ENCODE assay signal across 15 cellular contexts in genomic region chr10:22672594-22673392, GRCh38. TPM values are rescaled to one million over a fixed set of nuclear protein-coding genes. Genes with fewer than 3 reads are reported as not detected.
DNase-seq lines count a peak whose midpoint lies in the region; ATAC-seq and TF ChIP-seq lines count a peak whose summit lies in the region.
"Had no signal": no experiment of that assay in that cellular context is flagged by ENCODE, and none has a peak within 500 bp of the region (broad histone marks: within the 10 kb centered on the region; RNA-seq: fewer than 3 reads in every experiment).

No MANE protein-coding gene starts in this region.

- H3K14ac ChIP-seq in H9 (ENCODE audit: insufficient read depth, low read length), result no peak overlapping the region

- H3K23me2 ChIP-seq in H9 (ENCODE audit: insufficient read length, low read depth, low read length, poor library complexity, severe bottlenecking), result no peaks in the 10 kb centered on the region

- H3K56ac ChIP-seq in H9 (ENCODE audit: insufficient read length, low read depth, low read length), result no peak overlapping the region

- no peaks in the 10 kb centered on the region for H3K27me3 ChIP-seq in CD4-positive, alpha-beta T cell (ENCODE audit: control insufficient read depth, insufficient read depth, low read length)
- H3K27me3 ChIP-seq in H9 (ENCODE audit: insufficient read depth, low read length) (no peaks in the 10 kb centered on the region), iPS-20b (ENCODE audit: insufficient read depth, low read length) (no peaks in the 10 kb centered on the region)

- intact Hi-C loops in CD4-positive, alpha-beta T cell (cut with DNase I, micrococcal nuclease), result no loop called here

- H2AFZ ChIP-seq in H9 (ENCODE audit: low read length), result no peak overlapping the region

- H2BK15ac ChIP-seq in H9 (ENCODE audit: low read depth, low read length), result no peak overlapping the region

- no peaks in the 10 kb centered on the region for H4K20me1 ChIP-seq in H9 (ENCODE audit: control insufficient read depth, insufficient read depth, insufficient read length)

- H2BK120ac ChIP-seq in H9 (ENCODE audit: low read depth, low read length, poor library complexity, severe bottlenecking), result no peak overlapping the region

- H3K18ac ChIP-seq in H9 (ENCODE audit: insufficient read length, low read depth, low read length), result no peak overlapping the region

- peak overlapping the region; percentile 10; the same call in 1 of the 2 replicates for H3K4me3 ChIP-seq in iPS-20b (ENCODE audit: low read length)

- peaks cover 9% of the 10 kb centered on the region; the same call in 1 of the 2 replicates for H3K79me2 ChIP-seq in H9 (ENCODE audit: insufficient read depth, low read length)

- no peak overlapping the region for H4K5ac ChIP-seq in H9 (ENCODE audit: insufficient read length, low read depth, low read length)

- CTCF ChIA-PET in CD4-positive, alpha-beta T cell (lab: Charles Lee), result interaction anchor here (0.7 kb wide), 1 partner anchor 23 kb away, joined by 3 read pairs; no protein-coding TSS in a partner anchor
- CTCF ChIA-PET in activated CD4-positive, alpha-beta memory T cell treated with anti-CD3 and anti-CD28 coated beads, Interleukin-2, amount 10 ng/mL, durations not matched to agents 7 days and 5 days (lab: Charles Lee), result no interaction called here

- peaks cover 94% of the 10 kb centered on the region for H3K4me1 Mint-ChIP-seq in CD4-positive, alpha-beta T cell (ENCODE audit: low read depth)
- peaks cover 60 to 64% of the 10 kb centered on the region in 2 experiments for H3K4me1 Mint-ChIP-seq in H9
- H3K4me1 Mint-ChIP-seq in activated CD4-positive, alpha-beta memory T cell treated with anti-CD3 and anti-CD28 coated beads, Interleukin-2, amount 10 ng/mL, durations not matched to agents 7 days and 5 days, result peaks cover 86% of the 10 kb centered on the region

- H3K9ac ChIP-seq in H9 (ENCODE audit: extremely low read depth, insufficient read length, low read length), result no peak overlapping the region
- no peak overlapping the region for H3K9ac ChIP-seq in iPS-20b (ENCODE audit: low read depth, low read length)

- no peak overlapping the region for H3K4ac ChIP-seq in H9 (ENCODE audit: low read depth, low read length)

- TF ChIP-seq CTCF in CD4-positive, alpha-beta T cell (IDR thresholded peaks at IDR 0.05), result no peak
- TF ChIP-seq CTCF in H9 (conservative IDR thresholded peaks at IDR 0.05), result no peak

- peaks cover 13% of the 10 kb centered on the region for H3K4me1 ChIP-seq in H9 (ENCODE audit: insufficient read depth, low read length)
- H3K4me1 ChIP-seq in iPS-20b (ENCODE audit: insufficient read depth, low read length), result peaks cover 25% of the 10 kb centered on the region; the same call in 1 of the 2 replicates

- no CpG with 5 or more reads among the region's 7 CpGs for WGBS in H9 (ENCODE audit: extremely low coverage, insufficient read length, low lambda C conversion rate)

- no peak overlapping the region for H3K4me2 ChIP-seq in H9 (ENCODE audit: insufficient read depth, insufficient read length, low read length)

- H3K36me3 ChIP-seq in iPS-20b (ENCODE audit: insufficient read depth, low read depth, low read length), result no peaks in the 10 kb centered on the region

- H3K9me3 Mint-ChIP-seq in CD4-positive, alpha-beta T cell, result no peaks in the 10 kb centered on the region
- no peaks in the 10 kb centered on the region for H3K9me3 Mint-ChIP-seq in H9
- H3K9me3 Mint-ChIP-seq in activated CD4-positive, alpha-beta memory T cell treated with anti-CD3 and anti-CD28 coated beads, Interleukin-2, amount 10 ng/mL, durations not matched to agents 7 days and 5 days, result no peaks in the 10 kb centered on the region

- no peak overlapping the region for H2BK12ac ChIP-seq in H9 (ENCODE audit: insufficient read length, low read depth, low read length)

- no peaks in the 10 kb centered on the region for H3K27me3 Mint-ChIP-seq in CD4-positive, alpha-beta T cell
- no peaks in the 10 kb centered on the region for H3K27me3 Mint-ChIP-seq in H9 (ENCODE audit: low read depth)
- H3K27me3 Mint-ChIP-seq in activated CD4-positive, alpha-beta memory T cell treated with anti-CD3 and anti-CD28 coated beads, Interleukin-2, amount 10 ng/mL, durations not matched to agents 7 days and 5 days, result no peaks in the 10 kb centered on the region

- no peak overlapping the region for H2BK20ac ChIP-seq in H9 (ENCODE audit: low read depth, low read length, poor library complexity, severe bottlenecking)

- peak overlapping the region; percentile 64 for H3K27ac Mint-ChIP-seq in CD4-positive, alpha-beta T cell
- H3K27ac Mint-ChIP-seq in H9, result peak overlapping the region; percentile 78 to 96 (median 86)
- peak overlapping the region; percentile 13 for H3K27ac Mint-ChIP-seq in activated CD4-positive, alpha-beta memory T cell treated with anti-CD3 and anti-CD28 coated beads, Interleukin-2, amount 10 ng/mL, durations not matched to agents 7 days and 5 days

- H2AK5ac ChIP-seq in H9 (ENCODE audit: insufficient read length, low read length), result no peak overlapping the region

- H2BK5ac ChIP-seq in H9 (ENCODE audit: insufficient read length, low read length), result peak overlapping the region; percentile 35

- no peaks in the 10 kb centered on the region for H3K9me3 ChIP-seq in CD4-positive, alpha-beta T cell (ENCODE audit: control insufficient read depth, low read length)
- no peaks in the 10 kb centered on the region for H3K9me3 ChIP-seq in H9 (ENCODE audit: control insufficient read depth, low read depth, low read length)
- no peaks in the 10 kb centered on the region for H3K9me3 ChIP-seq in iPS-20b (ENCODE audit: insufficient read depth, low read depth, low read length)

- DNase-seq in CD4-positive, alpha-beta T cell, result no peak
- DNase-seq in H9 (no peak), HCEC 1CT (no peak)
- no peak for DNase-seq in activated CD4-positive, alpha-beta memory T cell treated with anti-CD3 and anti-CD28 coated beads, Interleukin-2, amount 10 ng/mL, durations not matched to agents 7 days and 5 days
- DNase-seq: central memory CD4-positive, alpha-beta T cell; DMS79 treated with DMSO at 0.1 percent for 48 hours; GOT3; midbrain; NCI-H1092; stimulated activated CD4-positive, alpha-beta T cell treated with anti-CD3 and anti-CD28 coated beads, Interleukin-4, amount 100 ng/mL, for 4 hours had no signal

- H3K23ac ChIP-seq in H9 (ENCODE audit: insufficient read length, low read depth, low read length), result no peak overlapping the region

- no peak overlapping the region for H3K27ac ChIP-seq in CD4-positive, alpha-beta T cell (ENCODE audit: low read depth, low read length)
- peak overlapping the region; percentile 25 for H3K27ac ChIP-seq in H9 (ENCODE audit: insufficient read length, low read depth, low read length)
- peak overlapping the region; percentile 53 for H3K27ac ChIP-seq in iPS-20b (ENCODE audit: low read length)

- H3K4me3 Mint-ChIP-seq in CD4-positive, alpha-beta T cell, result peak overlapping the region; percentile 26
- peak overlapping the region in 1 of 2 experiments; percentile 50; a peak in 1 of 5 replicates for H3K4me3 Mint-ChIP-seq in H9
- no peak overlapping the region for H3K4me3 Mint-ChIP-seq in activated CD4-positive, alpha-beta memory T cell treated with anti-CD3 and anti-CD28 coated beads, Interleukin-2, amount 10 ng/mL, durations not matched to agents 7 days and 5 days

- no peak for ATAC-seq in CD4-positive, alpha-beta T cell (ENCODE audit: poor library complexity)
- ATAC-seq in GM21825 (IDR thresholded peaks at IDR 0.05; ENCODE audit: unreplicated experiment), result no peak
- no peak for ATAC-seq in HG02571 (IDR thresholded peaks at IDR 0.05; ENCODE audit: unreplicated experiment)
- ATAC-seq in HG03378 (IDR thresholded peaks at IDR 0.05; ENCODE audit: unreplicated experiment), result no peak
- ATAC-seq: Right ventricle myocardium inferior had no signal

- H3T11ph ChIP-seq in H9 (ENCODE audit: low read length), result no peak overlapping the region

- H3K79me1 ChIP-seq in H9 (ENCODE audit: insufficient read depth, low read depth, low read length, poor library complexity, severe bottlenecking), result no peaks in the 10 kb centered on the region

- peaks cover 7% of the 10 kb centered on the region for H3K36me3 Mint-ChIP-seq in CD4-positive, alpha-beta T cell (ENCODE audit: low read depth)
- H3K36me3 Mint-ChIP-seq in H9 (ENCODE audit: insufficient read depth in 1 of 3, low read depth in 3 of 3), result no peaks in the 10 kb centered on the region; a peak in 1 of 7 replicates
- peaks cover 12% of the 10 kb centered on the region for H3K36me3 Mint-ChIP-seq in activated CD4-positive, alpha-beta memory T cell treated with anti-CD3 and anti-CD28 coated beads, Interleukin-2, amount 10 ng/mL, durations not matched to agents 7 days and 5 days (ENCODE audit: low read depth)

- POLR2A ChIA-PET in CD4-positive, alpha-beta T cell (lab: Charles Lee), result interaction anchor here (2.7 to 8.6 kb wide), 2 partner anchors 8 to 20 kb away, joined by 15 to 157 read pairs; no protein-coding TSS in a partner anchor
- POLR2A ChIA-PET in activated CD4-positive, alpha-beta memory T cell treated with anti-CD3 and anti-CD28 coated beads, Interleukin-2, amount 10 ng/mL, durations not matched to agents 7 days and 5 days (lab: Charles Lee), result interaction anchor here (1.4 to 8.5 kb wide), 3 partner anchors 9 to 41 kb away, joined by 3 to 62 read pairs (median 56); partner anchors contain the start of gene PIP4K2A

- H4K8ac ChIP-seq in H9 (replicated peaks; ENCODE audit: insufficient read length, low read depth, low read length), result no peak overlapping the region

- H4K91ac ChIP-seq in H9 (ENCODE audit: insufficient read length, low read depth, low read length), result no peak overlapping the region

RNA-seq across cellular contexts. Expression of gene PIP4K2A, which starts 41.6 kb away (rescaled TPM):
- total RNA-seq in CD4-positive, alpha-beta T cell, result 10 to 100 TPM; 75.4 to 87.2 TPM
- 33.3 and 33.6 TPM in 2 replicates for total RNA-seq in H9 (2021)
- total RNA-seq in activated CD4-positive, alpha-beta memory T cell treated with anti-CD3 and anti-CD28 coated beads, Interleukin-2, amount 10 ng/mL, durations not matched to agents 7 days and 5 days, result 100 to 1,000 TPM; 126 to 137 TPM

Comparison
In these comparisons a context has a peak if more than half of its experiments do, and no peak if none do; other contexts are left out.
1. H3K27ac Mint-ChIP-seq: peak in every context shown above with its lines; median percentile 86 in H9; 64 in CD4-positive, alpha-beta T cell; 13 in activated CD4-positive, alpha-beta memory T cell treated with anti-CD3 and anti-CD28 coated beads, Interleukin-2, amount 10 ng/mL, durations not matched to agents 7 days and 5 days.